In genomic region chr7:149564340-149565095, GRCh38 we compare ENCODE assay signal across 26 cellular contexts.
"Had no signal": no experiment of that assay in that cellular context is flagged by ENCODE, and none has a peak within 500 bp of the region (broad histone marks: within the 10 kb centered on the region; RNA-seq: fewer than 3 reads in every experiment).

No MANE protein-coding gene starts in this region.

- ATAC-seq: activated CD8-positive, alpha-beta memory T cell treated with anti-CD3 and anti-CD28 coated beads, Interleukin-2, amount 10 ng/mL, durations not matched to agents 7 days and 5 days; activated CD8-positive, alpha-beta T cell treated with anti-CD3 and anti-CD28 coated beads, Interleukin-2, amount 10 ng/mL, durations not matched to agents 7 days and 5 days; activated naive CD4-positive, alpha-beta T cell treated with anti-CD3 and anti-CD28 coated beads, Interleukin-2, amount 50 U/mL, for 72 hours; esophagus mucosa; stimulated activated memory B cell treated with anti-CD40 and anti-IgM and Interleukin-4, amounts not matched to agents 10 μg/mL and 1 μg/mL and 100 μg/mL, for 72 hours; stimulated activated naive CD8-positive, alpha-beta T cell treated with anti-CD3 and anti-CD28 coated beads, Interleukin-15, amount 100 ng/mL, for 72 hours had no signal

- H3K9me3 ChIP-seq: ovary had no signal

- H3K4me3 Mint-ChIP-seq: activated CD8-positive, alpha-beta memory T cell treated with anti-CD3 and anti-CD28 coated beads, Interleukin-2, amount 10 ng/mL, durations not matched to agents 7 days and 5 days; activated CD8-positive, alpha-beta T cell treated with anti-CD3 and anti-CD28 coated beads, Interleukin-2, amount 10 ng/mL, durations not matched to agents 7 days and 5 days; central memory CD8-positive, alpha-beta T cell; naive B cell; stimulated activated memory B cell treated with anti-CD40 and anti-IgM and Interleukin-4, amounts not matched to agents 10 μg/mL and 1 μg/mL and 100 μg/mL, for 72 hours; stimulated activated naive CD8-positive, alpha-beta T cell treated with anti-CD3 and anti-CD28 coated beads, Interleukin-15, amount 100 ng/mL, for 72 hours had no signal

- H3K27ac Mint-ChIP-seq: activated CD8-positive, alpha-beta memory T cell treated with anti-CD3 and anti-CD28 coated beads, Interleukin-2, amount 10 ng/mL, durations not matched to agents 7 days and 5 days; activated CD8-positive, alpha-beta T cell treated with anti-CD3 and anti-CD28 coated beads, Interleukin-2, amount 10 ng/mL, durations not matched to agents 7 days and 5 days; activated T-helper 2 cell treated with anti-CD3 and anti-CD28 coated beads, Interferon-gamma antibody, Interleukin-2, Interleukin-4, amounts not matched to agents 10 μg/mL and 5 μg/mL and 100 μg/mL, durations not matched to agents 14 hours and 24 hours and 36 hours; naive B cell; progenitor cell of endocrine pancreas; stimulated activated memory B cell treated with anti-CD40 and anti-IgM and Interleukin-4, amounts not matched to agents 10 μg/mL and 1 μg/mL and 100 μg/mL, for 72 hours; stimulated activated naive CD8-positive, alpha-beta T cell treated with anti-CD3 and anti-CD28 coated beads, Interleukin-15, amount 100 ng/mL, for 72 hours had no signal

- H3K27me3 Mint-ChIP-seq: activated CD8-positive, alpha-beta memory T cell treated with anti-CD3 and anti-CD28 coated beads, Interleukin-2, amount 10 ng/mL, durations not matched to agents 7 days and 5 days; central memory CD8-positive, alpha-beta T cell; naive B cell; progenitor cell of endocrine pancreas; stimulated activated memory B cell treated with anti-CD40 and anti-IgM and Interleukin-4, amounts not matched to agents 10 μg/mL and 1 μg/mL and 100 μg/mL, for 72 hours; stimulated activated naive CD8-positive, alpha-beta T cell treated with anti-CD3 and anti-CD28 coated beads, Interleukin-15, amount 100 ng/mL, for 72 hours had no signal

- DNase-seq: activated CD4-positive, alpha-beta T cell treated with anti-CD3 and anti-CD28 coated beads for 1 hour; activated CD8-positive, alpha-beta memory T cell treated with anti-CD3 and anti-CD28 coated beads, Interleukin-2, amount 10 ng/mL, durations not matched to agents 7 days and 5 days; activated CD8-positive, alpha-beta T cell treated with anti-CD3 and anti-CD28 coated beads, Interleukin-2, amount 10 ng/mL, durations not matched to agents 7 days and 5 days; activated naive CD4-positive, alpha-beta T cell; activated T-cell treated with anti-CD3 and anti-CD28 coated beads, Interleukin-2, amount 50 U/mL, for 48 hours; anterior cingulate cortex; cortex of kidney; naive B cell; retina; stimulated activated CD4-positive, alpha-beta T cell treated with anti-CD3 and anti-CD28 coated beads, Interleukin-1b, Interleukin-23, amount 100 ng/mL, for 48 hours; stimulated activated CD4-positive, alpha-beta T cell treated with anti-CD3 and anti-CD28 coated beads, Interleukin-4, amount 100 ng/mL, for 4 hours; stimulated activated CD8-positive, alpha-beta memory T cell treated with anti-CD3 and anti-CD28 coated beads, Interleukin-4, amount 100 ng/mL, for 48 hours; stimulated activated naive CD8-positive, alpha-beta T cell treated with anti-CD3 and anti-CD28 coated beads, Interleukin-15, amount 100 ng/mL, for 72 hours; substantia nigra; T-helper 9 cell; tibial artery had no signal

- H3K4me3 ChIP-seq: lung, ovary, SK-N-MC, smooth muscle cell, tibial artery had no signal
